1 cellular context compared by ENCODE assay signal in the genomic region with DNA sequence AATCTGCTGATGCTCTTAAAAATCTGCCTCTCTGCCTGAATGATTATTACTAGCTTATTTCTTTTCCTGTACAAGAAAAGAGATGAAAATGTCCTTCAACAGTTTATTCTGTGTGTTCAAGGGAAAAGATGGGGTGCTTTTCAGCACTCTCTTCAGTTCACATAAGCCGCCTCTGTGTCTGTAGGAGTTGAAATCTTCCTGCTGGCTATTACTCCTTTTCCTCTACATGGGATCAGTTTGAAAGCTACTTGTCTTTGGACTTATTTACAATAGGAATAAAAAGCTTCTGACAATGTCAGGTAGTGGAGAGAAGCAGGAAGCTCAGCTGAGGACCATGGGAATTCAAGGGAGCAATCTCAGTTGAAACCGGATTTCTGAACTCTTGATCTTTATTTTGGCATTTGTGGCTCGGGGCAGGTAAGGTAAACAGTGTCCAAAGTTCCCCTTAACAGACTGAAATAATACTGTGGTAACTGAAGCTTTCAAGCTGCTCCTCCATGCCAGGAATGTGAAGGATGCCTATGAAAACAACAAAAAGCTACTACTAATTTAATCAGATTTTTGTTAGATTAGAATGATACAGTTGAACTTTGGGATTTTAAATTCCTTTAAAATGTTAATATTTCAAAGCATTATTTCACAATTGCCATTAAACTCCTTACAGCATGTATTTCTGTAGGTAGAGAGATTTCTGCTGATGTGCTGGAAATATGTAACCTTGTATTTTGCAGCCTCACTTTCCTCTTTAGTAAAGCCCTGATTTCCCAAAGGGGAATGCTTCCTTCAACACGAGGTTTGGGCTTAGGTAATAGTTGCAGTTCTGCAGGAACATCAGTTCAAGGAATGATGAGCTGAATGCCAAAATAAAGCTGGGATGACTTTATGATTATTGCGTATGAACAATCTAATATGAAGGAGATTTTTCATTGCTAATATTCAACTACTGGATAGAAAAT.
TF ChIP-seq lines count a peak whose summit lies in the region.

No MANE protein-coding gene starts in this region.

TF ChIP-seq in HepG2, 621 proteins besides CTCF, POLR2A, EP300 and RAD21 (continued from another document and continues in another):
- TF ChIP-seq ZEB1 (IDR thresholded peaks at IDR 0.05; ENCODE audit: insufficient replicate concordance, low read depth): peak; percentile 87
- TF ChIP-seq MEIS1 (CRISPR knock-in tag; IDR thresholded peaks at IDR 0.05; ENCODE audit: borderline replicate concordance): no peak
- no peak for TF ChIP-seq ZNF83 (CRISPR knock-in tag; IDR thresholded peaks at IDR 0.05; ENCODE audit: borderline replicate concordance)
- TF ChIP-seq KDM5B (CRISPR knock-in tag; IDR thresholded peaks at IDR 0.05; ENCODE audit: borderline replicate concordance): no peak
- no peak for TF ChIP-seq NKX3-1 (CRISPR knock-in tag; IDR thresholded peaks at IDR 0.05)
- TF ChIP-seq ZNF350 (CRISPR knock-in tag; IDR thresholded peaks at IDR 0.05; ENCODE audit: borderline replicate concordance, low read depth): no peak
- no peak for TF ChIP-seq CREB1 (IDR thresholded peaks at IDR 0.05)
- no peak for TF ChIP-seq CREB1 (CRISPR knock-in tag; IDR thresholded peaks at IDR 0.05)
- TF ChIP-seq, protein P1, sequence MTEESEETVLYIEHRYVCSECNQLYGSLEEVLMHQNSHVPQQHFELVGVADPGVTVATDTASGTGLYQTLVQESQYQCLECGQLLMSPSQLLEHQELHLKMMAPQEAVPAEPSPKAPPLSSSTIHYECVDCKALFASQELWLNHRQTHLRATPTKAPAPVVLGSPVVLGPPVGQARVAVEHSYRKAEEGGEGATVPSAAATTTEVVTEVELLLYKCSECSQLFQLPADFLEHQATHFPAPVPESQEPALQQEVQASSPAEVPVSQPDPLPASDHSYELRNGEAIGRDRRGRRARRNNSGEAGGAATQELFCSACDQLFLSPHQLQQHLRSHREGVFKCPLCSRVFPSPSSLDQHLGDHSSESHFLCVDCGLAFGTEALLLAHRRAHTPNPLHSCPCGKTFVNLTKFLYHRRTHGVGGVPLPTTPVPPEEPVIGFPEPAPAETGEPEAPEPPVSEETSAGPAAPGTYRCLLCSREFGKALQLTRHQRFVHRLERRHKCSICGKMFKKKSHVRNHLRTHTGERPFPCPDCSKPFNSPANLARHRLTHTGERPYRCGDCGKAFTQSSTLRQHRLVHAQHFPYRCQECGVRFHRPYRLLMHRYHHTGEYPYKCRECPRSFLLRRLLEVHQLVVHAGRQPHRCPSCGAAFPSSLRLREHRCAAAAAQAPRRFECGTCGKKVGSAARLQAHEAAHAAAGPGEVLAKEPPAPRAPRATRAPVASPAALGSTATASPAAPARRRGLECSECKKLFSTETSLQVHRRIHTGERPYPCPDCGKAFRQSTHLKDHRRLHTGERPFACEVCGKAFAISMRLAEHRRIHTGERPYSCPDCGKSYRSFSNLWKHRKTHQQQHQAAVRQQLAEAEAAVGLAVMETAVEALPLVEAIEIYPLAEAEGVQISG (CRISPR knock-in tag; IDR thresholded peaks at IDR 0.05): no peak
- TF ChIP-seq, protein P2, sequence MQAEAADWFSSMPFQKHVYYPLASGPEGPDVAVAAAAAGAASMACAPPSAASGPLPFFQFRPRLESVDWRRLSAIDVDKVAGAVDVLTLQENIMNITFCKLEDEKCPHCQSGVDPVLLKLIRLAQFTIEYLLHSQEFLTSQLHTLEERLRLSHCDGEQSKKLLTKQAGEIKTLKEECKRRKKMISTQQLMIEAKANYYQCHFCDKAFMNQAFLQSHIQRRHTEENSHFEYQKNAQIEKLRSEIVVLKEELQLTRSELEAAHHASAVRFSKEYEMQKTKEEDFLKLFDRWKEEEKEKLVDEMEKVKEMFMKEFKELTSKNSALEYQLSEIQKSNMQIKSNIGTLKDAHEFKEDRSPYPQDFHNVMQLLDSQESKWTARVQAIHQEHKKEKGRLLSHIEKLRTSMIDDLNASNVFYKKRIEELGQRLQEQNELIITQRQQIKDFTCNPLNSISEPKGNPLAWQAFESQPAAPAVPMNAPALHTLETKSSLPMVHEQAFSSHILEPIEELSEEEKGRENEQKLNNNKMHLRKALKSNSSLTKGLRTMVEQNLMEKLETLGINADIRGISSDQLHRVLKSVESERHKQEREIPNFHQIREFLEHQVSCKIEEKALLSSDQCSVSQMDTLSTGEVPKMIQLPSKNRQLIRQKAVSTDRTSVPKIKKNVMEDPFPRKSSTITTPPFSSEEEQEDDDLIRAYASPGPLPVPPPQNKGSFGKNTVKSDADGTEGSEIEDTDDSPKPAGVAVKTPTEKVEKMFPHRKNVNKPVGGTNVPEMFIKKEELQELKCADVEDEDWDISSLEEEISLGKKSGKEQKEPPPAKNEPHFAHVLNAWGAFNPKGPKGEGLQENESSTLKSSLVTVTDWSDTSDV (CRISPR knock-in tag; IDR thresholded peaks at IDR 0.05): no peak
- TF ChIP-seq, protein P3, sequence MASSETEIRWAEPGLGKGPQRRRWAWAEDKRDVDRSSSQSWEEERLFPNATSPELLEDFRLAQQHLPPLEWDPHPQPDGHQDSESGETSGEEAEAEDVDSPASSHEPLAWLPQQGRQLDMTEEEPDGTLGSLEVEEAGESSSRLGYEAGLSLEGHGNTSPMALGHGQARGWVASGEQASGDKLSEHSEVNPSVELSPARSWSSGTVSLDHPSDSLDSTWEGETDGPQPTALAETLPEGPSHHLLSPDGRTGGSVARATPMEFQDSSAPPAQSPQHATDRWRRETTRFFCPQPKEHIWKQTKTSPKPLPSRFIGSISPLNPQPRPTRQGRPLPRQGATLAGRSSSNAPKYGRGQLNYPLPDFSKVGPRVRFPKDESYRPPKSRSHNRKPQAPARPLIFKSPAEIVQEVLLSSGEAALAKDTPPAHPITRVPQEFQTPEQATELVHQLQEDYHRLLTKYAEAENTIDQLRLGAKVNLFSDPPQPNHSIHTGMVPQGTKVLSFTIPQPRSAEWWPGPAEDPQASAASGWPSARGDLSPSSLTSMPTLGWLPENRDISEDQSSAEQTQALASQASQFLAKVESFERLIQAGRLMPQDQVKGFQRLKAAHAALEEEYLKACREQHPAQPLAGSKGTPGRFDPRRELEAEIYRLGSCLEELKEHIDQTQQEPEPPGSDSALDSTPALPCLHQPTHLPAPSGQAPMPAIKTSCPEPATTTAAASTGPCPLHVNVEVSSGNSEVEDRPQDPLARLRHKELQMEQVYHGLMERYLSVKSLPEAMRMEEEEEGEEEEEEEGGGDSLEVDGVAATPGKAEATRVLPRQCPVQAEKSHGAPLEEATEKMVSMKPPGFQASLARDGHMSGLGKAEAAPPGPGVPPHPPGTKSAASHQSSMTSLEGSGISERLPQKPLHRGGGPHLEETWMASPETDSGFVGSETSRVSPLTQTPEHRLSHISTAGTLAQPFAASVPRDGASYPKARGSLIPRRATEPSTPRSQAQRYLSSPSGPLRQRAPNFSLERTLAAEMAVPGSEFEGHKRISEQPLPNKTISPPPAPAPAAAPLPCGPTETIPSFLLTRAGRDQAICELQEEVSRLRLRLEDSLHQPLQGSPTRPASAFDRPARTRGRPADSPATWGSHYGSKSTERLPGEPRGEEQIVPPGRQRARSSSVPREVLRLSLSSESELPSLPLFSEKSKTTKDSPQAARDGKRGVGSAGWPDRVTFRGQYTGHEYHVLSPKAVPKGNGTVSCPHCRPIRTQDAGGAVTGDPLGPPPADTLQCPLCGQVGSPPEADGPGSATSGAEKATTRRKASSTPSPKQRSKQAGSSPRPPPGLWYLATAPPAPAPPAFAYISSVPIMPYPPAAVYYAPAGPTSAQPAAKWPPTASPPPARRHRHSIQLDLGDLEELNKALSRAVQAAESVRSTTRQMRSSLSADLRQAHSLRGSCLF (CRISPR knock-in tag; IDR thresholded peaks at IDR 0.05; ENCODE audit: borderline replicate concordance): no peak
- TF ChIP-seq, protein P4, sequence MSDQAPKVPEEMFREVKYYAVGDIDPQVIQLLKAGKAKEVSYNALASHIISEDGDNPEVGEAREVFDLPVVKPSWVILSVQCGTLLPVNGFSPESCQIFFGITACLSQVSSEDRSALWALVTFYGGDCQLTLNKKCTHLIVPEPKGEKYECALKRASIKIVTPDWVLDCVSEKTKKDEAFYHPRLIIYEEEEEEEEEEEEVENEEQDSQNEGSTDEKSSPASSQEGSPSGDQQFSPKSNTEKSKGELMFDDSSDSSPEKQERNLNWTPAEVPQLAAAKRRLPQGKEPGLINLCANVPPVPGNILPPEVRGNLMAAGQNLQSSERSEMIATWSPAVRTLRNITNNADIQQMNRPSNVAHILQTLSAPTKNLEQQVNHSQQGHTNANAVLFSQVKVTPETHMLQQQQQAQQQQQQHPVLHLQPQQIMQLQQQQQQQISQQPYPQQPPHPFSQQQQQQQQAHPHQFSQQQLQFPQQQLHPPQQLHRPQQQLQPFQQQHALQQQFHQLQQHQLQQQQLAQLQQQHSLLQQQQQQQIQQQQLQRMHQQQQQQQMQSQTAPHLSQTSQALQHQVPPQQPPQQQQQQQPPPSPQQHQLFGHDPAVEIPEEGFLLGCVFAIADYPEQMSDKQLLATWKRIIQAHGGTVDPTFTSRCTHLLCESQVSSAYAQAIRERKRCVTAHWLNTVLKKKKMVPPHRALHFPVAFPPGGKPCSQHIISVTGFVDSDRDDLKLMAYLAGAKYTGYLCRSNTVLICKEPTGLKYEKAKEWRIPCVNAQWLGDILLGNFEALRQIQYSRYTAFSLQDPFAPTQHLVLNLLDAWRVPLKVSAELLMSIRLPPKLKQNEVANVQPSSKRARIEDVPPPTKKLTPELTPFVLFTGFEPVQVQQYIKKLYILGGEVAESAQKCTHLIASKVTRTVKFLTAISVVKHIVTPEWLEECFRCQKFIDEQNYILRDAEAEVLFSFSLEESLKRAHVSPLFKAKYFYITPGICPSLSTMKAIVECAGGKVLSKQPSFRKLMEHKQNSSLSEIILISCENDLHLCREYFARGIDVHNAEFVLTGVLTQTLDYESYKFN (CRISPR knock-in tag; conservative IDR thresholded peaks at IDR 0.05): peak; percentile 95
- TF ChIP-seq NCOA1 (CRISPR knock-in tag; IDR thresholded peaks at IDR 0.05): no peak
- TF ChIP-seq ZNF780A (CRISPR knock-in tag; IDR thresholded peaks at IDR 0.05): no peak
- no peak for TF ChIP-seq ZNF703 (CRISPR knock-in tag; IDR thresholded peaks at IDR 0.05; ENCODE audit: borderline replicate concordance)
- TF ChIP-seq, protein P5, sequence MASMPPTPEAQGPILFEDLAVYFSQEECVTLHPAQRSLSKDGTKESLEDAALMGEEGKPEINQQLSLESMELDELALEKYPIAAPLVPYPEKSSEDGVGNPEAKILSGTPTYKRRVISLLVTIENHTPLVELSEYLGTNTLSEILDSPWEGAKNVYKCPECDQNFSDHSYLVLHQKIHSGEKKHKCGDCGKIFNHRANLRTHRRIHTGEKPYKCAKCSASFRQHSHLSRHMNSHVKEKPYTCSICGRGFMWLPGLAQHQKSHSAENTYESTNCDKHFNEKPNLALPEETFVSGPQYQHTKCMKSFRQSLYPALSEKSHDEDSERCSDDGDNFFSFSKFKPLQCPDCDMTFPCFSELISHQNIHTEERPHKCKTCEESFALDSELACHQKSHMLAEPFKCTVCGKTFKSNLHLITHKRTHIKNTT (CRISPR knock-in tag; IDR thresholded peaks at IDR 0.05): no peak
- TF ChIP-seq ZNF263 (CRISPR knock-in tag; IDR thresholded peaks at IDR 0.05): no peak
- TF ChIP-seq HOXA7 (CRISPR knock-in tag; IDR thresholded peaks at IDR 0.05): no peak
- TF ChIP-seq ZNF670 (CRISPR knock-in tag; IDR thresholded peaks at IDR 0.05; ENCODE audit: borderline replicate concordance): peak; percentile 72; the same call in 1 of the 2 replicates
- no peak for TF ChIP-seq ZNF256 (CRISPR knock-in tag; conservative IDR thresholded peaks at IDR 0.05)
- TF ChIP-seq, protein P6, sequence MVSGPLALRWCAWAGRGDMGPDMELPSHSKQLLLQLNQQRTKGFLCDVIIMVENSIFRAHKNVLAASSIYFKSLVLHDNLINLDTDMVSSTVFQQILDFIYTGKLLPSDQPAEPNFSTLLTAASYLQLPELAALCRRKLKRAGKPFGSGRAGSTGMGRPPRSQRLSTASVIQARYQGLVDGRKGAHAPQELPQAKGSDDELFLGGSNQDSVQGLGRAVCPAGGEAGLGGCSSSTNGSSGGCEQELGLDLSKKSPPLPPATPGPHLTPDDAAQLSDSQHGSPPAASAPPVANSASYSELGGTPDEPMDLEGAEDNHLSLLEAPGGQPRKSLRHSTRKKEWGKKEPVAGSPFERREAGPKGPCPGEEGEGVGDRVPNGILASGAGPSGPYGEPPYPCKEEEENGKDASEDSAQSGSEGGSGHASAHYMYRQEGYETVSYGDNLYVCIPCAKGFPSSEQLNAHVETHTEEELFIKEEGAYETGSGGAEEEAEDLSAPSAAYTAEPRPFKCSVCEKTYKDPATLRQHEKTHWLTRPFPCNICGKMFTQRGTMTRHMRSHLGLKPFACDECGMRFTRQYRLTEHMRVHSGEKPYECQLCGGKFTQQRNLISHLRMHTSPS (CRISPR knock-in tag; IDR thresholded peaks at IDR 0.05; ENCODE audit: low read depth): no peak
- no peak for TF ChIP-seq DBP (CRISPR knock-in tag; IDR thresholded peaks at IDR 0.05; ENCODE audit: not compliant biosample characterization)
- TF ChIP-seq ZNF362 (CRISPR knock-in tag; IDR thresholded peaks at IDR 0.05; ENCODE audit: borderline replicate concordance): no peak
- TF ChIP-seq CCDC6 (CRISPR knock-in tag; IDR thresholded peaks at IDR 0.05): no peak
- no peak for TF ChIP-seq ZNF34 (CRISPR knock-in tag; IDR thresholded peaks at IDR 0.05; ENCODE audit: borderline replicate concordance)
- TF ChIP-seq, protein P7, sequence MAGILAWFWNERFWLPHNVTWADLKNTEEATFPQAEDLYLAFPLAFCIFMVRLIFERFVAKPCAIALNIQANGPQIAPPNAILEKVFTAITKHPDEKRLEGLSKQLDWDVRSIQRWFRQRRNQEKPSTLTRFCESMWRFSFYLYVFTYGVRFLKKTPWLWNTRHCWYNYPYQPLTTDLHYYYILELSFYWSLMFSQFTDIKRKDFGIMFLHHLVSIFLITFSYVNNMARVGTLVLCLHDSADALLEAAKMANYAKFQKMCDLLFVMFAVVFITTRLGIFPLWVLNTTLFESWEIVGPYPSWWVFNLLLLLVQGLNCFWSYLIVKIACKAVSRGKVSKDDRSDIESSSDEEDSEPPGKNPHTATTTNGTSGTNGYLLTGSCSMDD (CRISPR knock-in tag; IDR thresholded peaks at IDR 0.05): no peak
- no peak for TF ChIP-seq ZNF10 (CRISPR knock-in tag; IDR thresholded peaks at IDR 0.05; ENCODE audit: borderline replicate concordance, low read depth)
